Comparison of ENCODE assay signal across 9 cellular contexts in the genomic region with DNA sequence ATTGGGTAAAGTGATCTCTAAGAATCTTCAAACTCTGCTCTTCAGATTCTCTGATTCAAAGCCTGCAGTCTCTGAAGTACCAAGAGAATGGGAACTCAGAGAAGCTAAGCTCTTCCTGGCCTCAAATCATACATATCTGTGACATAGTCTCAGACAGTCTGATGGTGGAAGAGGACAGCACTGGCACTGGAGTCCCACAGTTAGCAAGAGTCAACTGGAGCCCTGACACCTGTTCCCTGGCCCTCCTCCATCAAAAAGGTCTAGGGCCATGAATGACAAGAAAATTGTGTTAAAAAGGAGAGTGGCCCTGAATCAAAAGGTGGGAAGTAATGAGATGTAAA. TPM values are rescaled to one million over a fixed set of nuclear protein-coding genes. Genes with fewer than 3 reads are reported as not detected.
DNase-seq lines count a peak whose midpoint lies in the region; ATAC-seq and TF ChIP-seq lines count a peak whose summit lies in the region.
"Had no signal": no experiment of that assay in that cellular context is flagged by ENCODE, and none has a peak within 500 bp of the region (broad histone marks: within the 10 kb centered on the region; RNA-seq: fewer than 3 reads in every experiment).

No MANE protein-coding gene starts in this region.

- H3K4me3 Mint-ChIP-seq in naive B cell (peak overlapping the region; percentile 50 to 85 (median 75)), type B pancreatic cell (no peak overlapping the region)

- H3K27ac Mint-ChIP-seq in naive B cell: peak overlapping the region; percentile 99 to 100 (median 100)
- H3K27ac Mint-ChIP-seq in type B pancreatic cell: no peak overlapping the region

- ATAC-seq in GM18870 (IDR thresholded peaks at IDR 0.05; ENCODE audit: unreplicated experiment) (peak; percentile 22), HG02610 (IDR thresholded peaks at IDR 0.05; ENCODE audit: unreplicated experiment) (peak; percentile 17), naive B cell (ENCODE audit: low read depth in 2 of 2) (peak; percentile 22 to 34)

- TF ChIP-seq CTCF in GM10266 (IDR thresholded peaks at IDR 0.05; ENCODE audit: control insufficient read depth, insufficient read depth, low read depth, missing control alignments) (no peak), type B pancreatic cell (conservative IDR thresholded peaks at IDR 0.05) (no peak)

- H3K4me1 Mint-ChIP-seq in naive B cell (peaks cover 90 to 99% (median 92%) of the 10 kb centered on the region in 3 donors), type B pancreatic cell (ENCODE audit: unreplicated experiment) (no peaks in the 10 kb centered on the region)

- H3K9me3 Mint-ChIP-seq in naive B cell (peaks cover 0 to 3% (median 0%) of the 10 kb centered on the region in 7 donors), type B pancreatic cell (no peaks in the 10 kb centered on the region)

- no peaks in the 10 kb centered on the region for H3K27me3 Mint-ChIP-seq in naive B cell
- H3K27me3 Mint-ChIP-seq in type B pancreatic cell: peaks cover 77% of the 10 kb centered on the region

- peaks cover 7 to 14% of the 10 kb centered on the region in 2 donors for H3K36me3 Mint-ChIP-seq in naive B cell
- H3K36me3 Mint-ChIP-seq in type B pancreatic cell: no peaks in the 10 kb centered on the region

- peak; percentile 51 for DNase-seq in M059J (ENCODE audit: low read depth)
- no peak for DNase-seq in naive B cell
- DNase-seq in NCI-H524 (lab: John Stamatoyannopoulos, UW): no peak
- no peak for DNase-seq in GM10266 (ENCODE audit: extremely low spot score)
- DNase-seq in type B pancreatic cell (ENCODE audit: extremely low spot score, unreplicated experiment): no peak
- DNase-seq in activated effector memory CD4-positive, alpha-beta T cell treated with anti-CD3 and anti-CD28 coated beads, Interleukin-2, amount 50 U/mL, for 16 hours: no peak

RNA-seq across cellular contexts. Expression of a gene that starts 37.7 kb away (rescaled TPM):
- not detected in 2 replicates for total RNA-seq in M059J (2014; rRNA removed; shearing (Covaris generic))
- polyA plus RNA-seq in naive B cell (ENCODE audit: low read depth in 6 of 6): under 1 TPM in 1 of 6 donors, not detected in 5; 0.41 TPM
- total RNA-seq in type B pancreatic cell (ENCODE audit: low replicate concordance): 20.4 and 272 TPM in 2 replicates
- polyA plus RNA-seq: keratinocyte had no signal

RNA-seq across cellular contexts. Expression of a gene that starts 46.4 kb away (rescaled TPM):
- total RNA-seq in M059J (2014; rRNA removed; shearing (Covaris generic)): 0.02 TPM in 1 of 2 replicates, not detected in the other
- 10 to 100 TPM in 5 of 6 donors, 1 to 10 TPM in 1; 10.0 to 32.4 (median 19.0) TPM for polyA plus RNA-seq in naive B cell (ENCODE audit: low read depth in 6 of 6)
- 8.4 and 8.8 TPM in 2 replicates for total RNA-seq in type B pancreatic cell (ENCODE audit: low replicate concordance)

RNA-seq across cellular contexts. Expression of a gene that starts 59.2 kb away (rescaled TPM):
- total RNA-seq in M059J (2014; rRNA removed; shearing (Covaris generic)): not detected in 2 replicates
- polyA plus RNA-seq in naive B cell (ENCODE audit: low read depth in 6 of 6): under 1 TPM in 2 of 6 donors, not detected in 4; 0.41 to 0.55 TPM
- total RNA-seq in type B pancreatic cell (ENCODE audit: low replicate concordance): 10.0 and 118 TPM in 2 replicates
- polyA plus RNA-seq: keratinocyte had no signal

Comparison
In these comparisons a context has a peak if more than half of its experiments do, and no peak if none do; other contexts are left out.
1. RNA of a gene that starts 37.7 kb away (total RNA-seq): 20.4 to 272 TPM in type B pancreatic cell; not detected in M059J; every median in the first group is over 10 times any median in the second.
2. RNA of a gene that starts 59.2 kb away (total RNA-seq): 10.0 to 118 TPM in type B pancreatic cell; not detected in M059J; every median in the first group is over 10 times any median in the second.
3. Peak in every context shown above with its lines, with median percentiles within 50 percentile points of each other: ATAC-seq.